ENCODE assay signal across 10 cellular contexts in genomic region chr5:170745481-170746061, GRCh38. TPM values are rescaled to one million over a fixed set of nuclear protein-coding genes. Genes with fewer than 3 reads are reported as not detected.
DNase-seq lines count a peak whose midpoint lies in the region; ATAC-seq lines count a peak whose summit lies in the region.
"Had no signal": no experiment of that assay in that cellular context is flagged by ENCODE, and none has a peak within 500 bp of the region (broad histone marks: within the 10 kb centered on the region; RNA-seq: fewer than 3 reads in every experiment).

No MANE protein-coding gene starts in this region.

- no peaks in the 10 kb centered on the region for H3K36me3 ChIP-seq in SJSA1
- no peaks in the 10 kb centered on the region for H3K36me3 ChIP-seq in neuronal stem cell (replicated peaks in 1 of 2; ENCODE audit: control insufficient read depth in 2 of 2, insufficient read depth in 2 of 2, low read length in 2 of 2)

- H2BK15ac ChIP-seq in neuronal stem cell (ENCODE audit: low read length), result peak overlapping the region; percentile 86

- no peak overlapping the region for H3K27ac Mint-ChIP-seq in activated T-helper 17 cell treated with anti-CD3 and anti-CD28 coated beads, Interleukin-2, amount 50 U/mL, for 72 hours

- H3K9me3 ChIP-seq in SJSA1 (replicated peaks) (no peaks in the 10 kb centered on the region), neuronal stem cell (replicated peaks in 1 of 2; ENCODE audit: control insufficient read depth in 2 of 2, insufficient read depth in 1 of 2, low read depth in 1 of 2, low read length in 2 of 2) (no peaks in the 10 kb centered on the region)

- no peak overlapping the region for H3K4me3 ChIP-seq in SJSA1
- H3K4me3 ChIP-seq in neuronal stem cell (ENCODE audit: low read length in 2 of 2), result no peak overlapping the region
- H3K4me3 ChIP-seq: K562 had no signal

- H3K9ac ChIP-seq in neuronal stem cell (ENCODE audit: low read depth, low read length, poor library complexity), result no peak overlapping the region

- no peak overlapping the region for H2BK120ac ChIP-seq in neuronal stem cell (ENCODE audit: low read depth, low read length)

- H2BK12ac ChIP-seq in neuronal stem cell (ENCODE audit: low read length), result no peak overlapping the region

- H3K23ac ChIP-seq in neuronal stem cell (ENCODE audit: low read depth, low read length, poor library complexity), result no peak overlapping the region

- H2AFZ ChIP-seq in neuronal stem cell (ENCODE audit: low read length), result peak overlapping the region; percentile 73

- H3K27me3 Mint-ChIP-seq in activated T-helper 17 cell treated with anti-CD3 and anti-CD28 coated beads, Interleukin-2, amount 50 U/mL, for 72 hours, result peaks cover 22% of the 10 kb centered on the region

- H3K4me1 Mint-ChIP-seq in activated T-helper 17 cell treated with anti-CD3 and anti-CD28 coated beads, Interleukin-2, amount 50 U/mL, for 72 hours, result no peaks in the 10 kb centered on the region

- H3K4me1 ChIP-seq in SJSA1 (replicated peaks) (peaks cover 14% of the 10 kb centered on the region), neuronal stem cell (ENCODE audit: control insufficient read depth in 2 of 2, insufficient read depth in 1 of 2, low read depth in 1 of 2, low read length in 2 of 2) (peaks cover 20 to 22% of the 10 kb centered on the region in 2 donors)

- H4K91ac ChIP-seq in neuronal stem cell (ENCODE audit: low read depth, low read length, poor library complexity), result no peak overlapping the region

- no peaks in the 10 kb centered on the region for H3K36me3 Mint-ChIP-seq in activated T-helper 17 cell treated with anti-CD3 and anti-CD28 coated beads, Interleukin-2, amount 50 U/mL, for 72 hours (ENCODE audit: low read depth)

- H3K9me3 Mint-ChIP-seq in activated T-helper 17 cell treated with anti-CD3 and anti-CD28 coated beads, Interleukin-2, amount 50 U/mL, for 72 hours, result no peaks in the 10 kb centered on the region

- H3K4me2 ChIP-seq in neuronal stem cell (ENCODE audit: insufficient read depth, low read length, poor library complexity, severe bottlenecking), result no peak overlapping the region

- intact Hi-C loops in cardiac septum (cut with DNase I), result no loop called here

- H3K27me3 ChIP-seq in SJSA1 (replicated peaks) (peaks cover 8% of the 10 kb centered on the region), neuronal stem cell (ENCODE audit: control insufficient read depth in 3 of 3, insufficient read depth in 3 of 3, low read depth in 1 of 3, low read length in 3 of 3) (peaks cover 0 to 24% (median 11%) of the 10 kb centered on the region in 3 experiments)

- no peak overlapping the region for H3K4ac ChIP-seq in neuronal stem cell (ENCODE audit: low read length)

- H3K18ac ChIP-seq in neuronal stem cell (ENCODE audit: low read length), result peak overlapping the region; percentile 89

- DNase-seq in SJSA1 (ENCODE audit: low read depth in 1 of 2, low spot score in 2 of 2) (peak; percentile 35 to 56), cardiac septum (ENCODE audit: low spot score) (peak; percentile 82), neuronal stem cell (ENCODE audit: low spot score) (no peak), NOMO-1 treated with dmso at 0.1 percent for 144 hours (lab: John Stamatoyannopoulos, UW; ENCODE audit: unreplicated experiment) (no peak), HPDE6-E6E7 (ENCODE audit: extremely low spot score) (no peak), epidermal melanocyte (ENCODE audit: insufficient read length, low spot score) (no peak)
- DNase-seq: activated gamma-delta T cell treated with Interleukin-2 at 50 U/mL for 16 hours had no signal

- no peak overlapping the region for H4K8ac ChIP-seq in neuronal stem cell (ENCODE audit: low read depth, low read length)

- no peak overlapping the region for H2BK5ac ChIP-seq in neuronal stem cell (ENCODE audit: low read length)

- ATAC-seq in GM19463 (IDR thresholded peaks at IDR 0.05; ENCODE audit: unreplicated experiment), result peak; percentile 35
- no peak for ATAC-seq in activated T-helper 17 cell treated with anti-CD3 and anti-CD28 coated beads, Interleukin-2, amount 50 U/mL, for 72 hours (replicated peaks)

- no peak overlapping the region for H3K4me3 Mint-ChIP-seq in activated T-helper 17 cell treated with anti-CD3 and anti-CD28 coated beads, Interleukin-2, amount 50 U/mL, for 72 hours

- no peak overlapping the region for H3K27ac ChIP-seq in SJSA1
- no peak overlapping the region for H3K27ac ChIP-seq in neuronal stem cell (replicated peaks; ENCODE audit: low read length)

- H3K79me1 ChIP-seq in neuronal stem cell (ENCODE audit: low read depth, low read length), result no peaks in the 10 kb centered on the region

- peak overlapping the region; percentile 73 for H2AK5ac ChIP-seq in neuronal stem cell (ENCODE audit: low read depth, low read length)

- no CpG with 5 or more reads among the region's 11 CpGs for WGBS in neuronal stem cell (ENCODE audit: extremely low coverage in 2 of 2, insufficient read length in 2 of 2, insufficient replicate concordance in 1 of 2), 2 donors

- no peak overlapping the region for H3K14ac ChIP-seq in neuronal stem cell (ENCODE audit: low read length)

RNA-seq across cellular contexts. Expression of gene GABRP, which starts 38.0 kb away (rescaled TPM):
- not detected in 2 replicates for total RNA-seq in SJSA1 (2014; rRNA removed; shearing (Covaris generic))
- 0.30 TPM for total RNA-seq in cardiac septum
- polyA plus RNA-seq in neuronal stem cell (2013, experiment 1 of 2), result not detected
- polyA plus RNA-seq in neuronal stem cell (2013, experiment 2 of 2), result 0.06 TPM
- not detected for total RNA-seq in activated T-helper 17 cell treated with anti-CD3 and anti-CD28 coated beads, Interleukin-2, amount 50 U/mL, for 72 hours
- total RNA-seq: K562 had no signal
- polyA plus RNA-seq: K562 had no signal

Comparison
In these comparisons a context has a peak if more than half of its experiments do, and no peak if none do; other contexts are left out.
1. DNase-seq: peak in SJSA1 (2 of 2) and cardiac septum (single experiment); none in neuronal stem cell (single experiment), NOMO-1 treated with dmso at 0.1 percent for 144 hours (single experiment), HPDE6-E6E7 (single experiment) and epidermal melanocyte (single experiment).